In the genomic region with DNA sequence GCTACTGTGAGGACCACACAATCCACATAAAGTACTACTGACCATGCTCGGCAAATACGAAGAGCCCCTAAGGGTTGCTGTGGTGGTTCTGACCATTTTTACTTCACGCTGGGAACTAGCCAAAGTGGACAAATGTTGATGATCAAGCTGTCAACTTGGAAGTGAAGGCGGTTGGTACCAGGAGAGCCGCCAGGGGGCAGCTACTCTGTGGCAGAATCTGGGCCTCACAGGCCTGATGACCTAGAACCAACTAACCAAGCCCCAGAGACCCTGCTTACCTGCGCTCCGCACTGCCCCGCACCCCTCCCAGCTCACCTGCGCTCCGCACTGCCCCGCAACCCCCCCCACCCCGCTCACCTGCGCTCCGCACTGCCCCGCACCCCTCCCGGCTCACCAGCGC, we compare ENCODE assay signal across 2 cellular contexts.
TF ChIP-seq lines count a peak whose summit lies in the region.

No MANE protein-coding gene starts in this region.

TF ChIP-seq in SK-N-SH, 30 proteins besides CTCF, POLR2A, EP300 and RAD21 (continued from another document):
- TF ChIP-seq, protein P1, sequence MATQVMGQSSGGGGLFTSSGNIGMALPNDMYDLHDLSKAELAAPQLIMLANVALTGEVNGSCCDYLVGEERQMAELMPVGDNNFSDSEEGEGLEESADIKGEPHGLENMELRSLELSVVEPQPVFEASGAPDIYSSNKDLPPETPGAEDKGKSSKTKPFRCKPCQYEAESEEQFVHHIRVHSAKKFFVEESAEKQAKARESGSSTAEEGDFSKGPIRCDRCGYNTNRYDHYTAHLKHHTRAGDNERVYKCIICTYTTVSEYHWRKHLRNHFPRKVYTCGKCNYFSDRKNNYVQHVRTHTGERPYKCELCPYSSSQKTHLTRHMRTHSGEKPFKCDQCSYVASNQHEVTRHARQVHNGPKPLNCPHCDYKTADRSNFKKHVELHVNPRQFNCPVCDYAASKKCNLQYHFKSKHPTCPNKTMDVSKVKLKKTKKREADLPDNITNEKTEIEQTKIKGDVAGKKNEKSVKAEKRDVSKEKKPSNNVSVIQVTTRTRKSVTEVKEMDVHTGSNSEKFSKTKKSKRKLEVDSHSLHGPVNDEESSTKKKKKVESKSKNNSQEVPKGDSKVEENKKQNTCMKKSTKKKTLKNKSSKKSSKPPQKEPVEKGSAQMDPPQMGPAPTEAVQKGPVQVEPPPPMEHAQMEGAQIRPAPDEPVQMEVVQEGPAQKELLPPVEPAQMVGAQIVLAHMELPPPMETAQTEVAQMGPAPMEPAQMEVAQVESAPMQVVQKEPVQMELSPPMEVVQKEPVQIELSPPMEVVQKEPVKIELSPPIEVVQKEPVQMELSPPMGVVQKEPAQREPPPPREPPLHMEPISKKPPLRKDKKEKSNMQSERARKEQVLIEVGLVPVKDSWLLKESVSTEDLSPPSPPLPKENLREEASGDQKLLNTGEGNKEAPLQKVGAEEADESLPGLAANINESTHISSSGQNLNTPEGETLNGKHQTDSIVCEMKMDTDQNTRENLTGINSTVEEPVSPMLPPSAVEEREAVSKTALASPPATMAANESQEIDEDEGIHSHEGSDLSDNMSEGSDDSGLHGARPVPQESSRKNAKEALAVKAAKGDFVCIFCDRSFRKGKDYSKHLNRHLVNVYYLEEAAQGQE (IDR thresholded peaks at IDR 0.05; ENCODE audit: low read depth, low read length): no peak
- TF ChIP-seq NFIC (IDR thresholded peaks at IDR 0.05; ENCODE audit: borderline replicate concordance) (no peak), FOXJ3 (CRISPR knock-in tag; IDR thresholded peaks at IDR 0.05) (no peak), SMC3 (IDR thresholded peaks at IDR 0.05; ENCODE audit: low read depth, low read length) (no peak), MEF2A (IDR thresholded peaks at IDR 0.05; ENCODE audit: borderline replicate concordance, low read depth) (no peak), EZH2phosphoT487 (IDR thresholded peaks at IDR 0.05; ENCODE audit: borderline replicate concordance, low read depth) (no peak), ELF1 (IDR thresholded peaks at IDR 0.05) (no peak), TCF12 (IDR thresholded peaks at IDR 0.05) (no peak), GABPA (IDR thresholded peaks at IDR 0.05; ENCODE audit: low read depth) (no peak), TAF1 (IDR thresholded peaks at IDR 0.05; ENCODE audit: borderline replicate concordance, low read depth, low read length) (no peak), SIN3A (IDR thresholded peaks at IDR 0.05; ENCODE audit: borderline replicate concordance, low read depth, low read length) (no peak), FOXM1 (IDR thresholded peaks at IDR 0.05; ENCODE audit: low read depth) (no peak)
- TF ChIP-seq, protein P2, sequence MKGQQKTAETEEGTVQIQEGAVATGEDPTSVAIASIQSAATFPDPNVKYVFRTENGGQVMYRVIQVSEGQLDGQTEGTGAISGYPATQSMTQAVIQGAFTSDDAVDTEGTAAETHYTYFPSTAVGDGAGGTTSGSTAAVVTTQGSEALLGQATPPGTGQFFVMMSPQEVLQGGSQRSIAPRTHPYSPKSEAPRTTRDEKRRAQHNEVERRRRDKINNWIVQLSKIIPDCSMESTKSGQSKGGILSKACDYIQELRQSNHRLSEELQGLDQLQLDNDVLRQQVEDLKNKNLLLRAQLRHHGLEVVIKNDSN (IDR thresholded peaks at IDR 0.05; ENCODE audit: borderline replicate concordance, low read depth): no peak
- TF ChIP-seq, protein P3, sequence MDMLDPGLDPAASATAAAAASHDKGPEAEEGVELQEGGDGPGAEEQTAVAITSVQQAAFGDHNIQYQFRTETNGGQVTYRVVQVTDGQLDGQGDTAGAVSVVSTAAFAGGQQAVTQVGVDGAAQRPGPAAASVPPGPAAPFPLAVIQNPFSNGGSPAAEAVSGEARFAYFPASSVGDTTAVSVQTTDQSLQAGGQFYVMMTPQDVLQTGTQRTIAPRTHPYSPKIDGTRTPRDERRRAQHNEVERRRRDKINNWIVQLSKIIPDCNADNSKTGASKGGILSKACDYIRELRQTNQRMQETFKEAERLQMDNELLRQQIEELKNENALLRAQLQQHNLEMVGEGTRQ (IDR thresholded peaks at IDR 0.05; ENCODE audit: borderline replicate concordance, low read depth, low read length): no peak
TF ChIP-seq in SK-N-SH: peak in this region for 0.

TF ChIP-seq in SK-N-SH treated with all-trans-retinoic acid at 6 μM for 48 hours, 23 proteins besides CTCF, POLR2A, EP300 and RAD21 (continued from another document):
- TF ChIP-seq, protein P4, sequence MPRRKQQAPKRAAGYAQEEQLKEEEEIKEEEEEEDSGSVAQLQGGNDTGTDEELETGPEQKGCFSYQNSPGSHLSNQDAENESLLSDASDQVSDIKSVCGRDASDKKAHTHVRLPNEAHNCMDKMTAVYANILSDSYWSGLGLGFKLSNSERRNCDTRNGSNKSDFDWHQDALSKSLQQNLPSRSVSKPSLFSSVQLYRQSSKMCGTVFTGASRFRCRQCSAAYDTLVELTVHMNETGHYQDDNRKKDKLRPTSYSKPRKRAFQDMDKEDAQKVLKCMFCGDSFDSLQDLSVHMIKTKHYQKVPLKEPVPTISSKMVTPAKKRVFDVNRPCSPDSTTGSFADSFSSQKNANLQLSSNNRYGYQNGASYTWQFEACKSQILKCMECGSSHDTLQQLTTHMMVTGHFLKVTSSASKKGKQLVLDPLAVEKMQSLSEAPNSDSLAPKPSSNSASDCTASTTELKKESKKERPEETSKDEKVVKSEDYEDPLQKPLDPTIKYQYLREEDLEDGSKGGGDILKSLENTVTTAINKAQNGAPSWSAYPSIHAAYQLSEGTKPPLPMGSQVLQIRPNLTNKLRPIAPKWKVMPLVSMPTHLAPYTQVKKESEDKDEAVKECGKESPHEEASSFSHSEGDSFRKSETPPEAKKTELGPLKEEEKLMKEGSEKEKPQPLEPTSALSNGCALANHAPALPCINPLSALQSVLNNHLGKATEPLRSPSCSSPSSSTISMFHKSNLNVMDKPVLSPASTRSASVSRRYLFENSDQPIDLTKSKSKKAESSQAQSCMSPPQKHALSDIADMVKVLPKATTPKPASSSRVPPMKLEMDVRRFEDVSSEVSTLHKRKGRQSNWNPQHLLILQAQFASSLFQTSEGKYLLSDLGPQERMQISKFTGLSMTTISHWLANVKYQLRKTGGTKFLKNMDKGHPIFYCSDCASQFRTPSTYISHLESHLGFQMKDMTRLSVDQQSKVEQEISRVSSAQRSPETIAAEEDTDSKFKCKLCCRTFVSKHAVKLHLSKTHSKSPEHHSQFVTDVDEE (CRISPR knock-in tag; IDR thresholded peaks at IDR 0.05): no peak
- TF ChIP-seq ZNF565 (CRISPR knock-in tag; conservative IDR thresholded peaks at IDR 0.05; ENCODE audit: low read depth) (no peak), RARB (CRISPR knock-in tag; IDR thresholded peaks at IDR 0.05) (no peak), PPARA (CRISPR knock-in tag; IDR thresholded peaks at IDR 0.05; ENCODE audit: borderline replicate concordance) (no peak), ZNF8 (CRISPR knock-in tag; IDR thresholded peaks at IDR 0.05) (no peak), CSDC2 (CRISPR knock-in tag; IDR thresholded peaks at IDR 0.05) (no peak), ESRRG (CRISPR knock-in tag; IDR thresholded peaks at IDR 0.05) (no peak), SNAI2 (CRISPR knock-in tag; IDR thresholded peaks at IDR 0.05) (no peak), TOX (CRISPR knock-in tag; IDR thresholded peaks at IDR 0.05; ENCODE audit: borderline replicate concordance) (no peak), ZC3H10 (CRISPR knock-in tag; IDR thresholded peaks at IDR 0.05) (no peak), ZFP30 (CRISPR knock-in tag; IDR thresholded peaks at IDR 0.05) (no peak)
- TF ChIP-seq, protein P5, sequence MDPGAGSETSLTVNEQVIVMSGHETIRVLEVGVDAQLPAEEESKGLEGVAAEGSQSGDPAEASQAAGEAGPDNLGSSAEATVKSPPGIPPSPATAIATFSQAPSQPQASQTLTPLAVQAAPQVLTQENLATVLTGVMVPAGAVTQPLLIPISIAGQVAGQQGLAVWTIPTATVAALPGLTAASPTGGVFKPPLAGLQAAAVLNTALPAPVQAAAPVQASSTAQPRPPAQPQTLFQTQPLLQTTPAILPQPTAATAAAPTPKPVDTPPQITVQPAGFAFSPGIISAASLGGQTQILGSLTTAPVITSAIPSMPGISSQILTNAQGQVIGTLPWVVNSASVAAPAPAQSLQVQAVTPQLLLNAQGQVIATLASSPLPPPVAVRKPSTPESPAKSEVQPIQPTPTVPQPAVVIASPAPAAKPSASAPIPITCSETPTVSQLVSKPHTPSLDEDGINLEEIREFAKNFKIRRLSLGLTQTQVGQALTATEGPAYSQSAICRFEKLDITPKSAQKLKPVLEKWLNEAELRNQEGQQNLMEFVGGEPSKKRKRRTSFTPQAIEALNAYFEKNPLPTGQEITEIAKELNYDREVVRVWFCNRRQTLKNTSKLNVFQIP (CRISPR knock-in tag; IDR thresholded peaks at IDR 0.05; ENCODE audit: borderline replicate concordance, low read depth): no peak
